ENCODE assay signal across 18 cellular contexts in genomic region chr18:13120967-13121586, GRCh38.
DNase-seq lines count a peak whose midpoint lies in the region; ATAC-seq, FAIRE-seq and TF ChIP-seq lines count a peak whose summit lies in the region.
"Had no signal": no experiment of that assay in that cellular context is flagged by ENCODE, and none has a peak within 500 bp of the region (broad histone marks: within the 10 kb centered on the region; RNA-seq: fewer than 3 reads in every experiment).

No MANE protein-coding gene starts in this region.

- peak; percentile 80 for FAIRE-seq in astrocyte (lab: Jason Lieb, UNC)

- H3K27me3 ChIP-seq in astrocyte (ENCODE audit: insufficient read depth, low read length): no peaks in the 10 kb centered on the region
- H3K27me3 ChIP-seq: MG63, tibial artery had no signal

- H3K36me3 ChIP-seq in astrocyte (ENCODE audit: insufficient read depth, low read length): peaks cover 20% of the 10 kb centered on the region

- H3K36me3 Mint-ChIP-seq in astrocyte (ENCODE audit: low read depth, unreplicated experiment): peaks cover 3% of the 10 kb centered on the region

- peak overlapping the region; percentile 77 for H3K27ac Mint-ChIP-seq in astrocyte (ENCODE audit: unreplicated experiment)
- H3K27ac Mint-ChIP-seq: activated naive CD8-positive, alpha-beta T cell had no signal

- H3K4me3 Mint-ChIP-seq in astrocyte (ENCODE audit: unreplicated experiment): no peak overlapping the region
- H3K4me3 Mint-ChIP-seq: activated naive CD8-positive, alpha-beta T cell had no signal

- peak overlapping the region; percentile 54 for H3K4me2 ChIP-seq in astrocyte (ENCODE audit: low read length)

- H3K27me3 Mint-ChIP-seq in astrocyte (ENCODE audit: low read depth, unreplicated experiment): no peaks in the 10 kb centered on the region
- H3K27me3 Mint-ChIP-seq: activated naive CD8-positive, alpha-beta T cell had no signal

- H3K9me3 ChIP-seq in astrocyte (ENCODE audit: insufficient read depth, low read depth, low read length): no peaks in the 10 kb centered on the region
- H3K9me3 ChIP-seq: MG63, tibial artery had no signal

- no peaks in the 10 kb centered on the region for H4K20me1 ChIP-seq in astrocyte (ENCODE audit: insufficient read depth, low read length)

- no peak for ATAC-seq in HG02870 (IDR thresholded peaks at IDR 0.05; ENCODE audit: unreplicated experiment)
- ATAC-seq in GM21576 (IDR thresholded peaks at IDR 0.05; ENCODE audit: unreplicated experiment): no peak
- no peak for ATAC-seq in HG02763 (IDR thresholded peaks at IDR 0.05; ENCODE audit: unreplicated experiment)

- H3K79me2 ChIP-seq in astrocyte (ENCODE audit: insufficient read depth, low read length): no peaks in the 10 kb centered on the region
- H3K79me2 ChIP-seq: parathyroid adenoma had no signal

- H3K4me1 Mint-ChIP-seq in astrocyte (ENCODE audit: low read depth, unreplicated experiment): peaks cover 16% of the 10 kb centered on the region

- no peaks in the 10 kb centered on the region for H3K9me3 Mint-ChIP-seq in astrocyte (ENCODE audit: unreplicated experiment)

- H3K4me3 ChIP-seq in astrocyte (ENCODE audit: insufficient read depth, low read depth, low read length): no peak overlapping the region
- H3K4me3 ChIP-seq in fibroblast of the aortic adventitia (ENCODE audit: low read depth, low read length): no peak overlapping the region
- H3K4me3 ChIP-seq: MG63, tibial artery had no signal

- peaks cover 11% of the 10 kb centered on the region for H3K4me1 ChIP-seq in astrocyte (ENCODE audit: insufficient read depth, low read length)
- H3K4me1 ChIP-seq: parathyroid adenoma, tibial artery had no signal

- peak; percentile 67 for DNase-seq in EL
- peak; percentile 82 for DNase-seq in astrocyte (ENCODE audit: low read depth)
- peak; percentile 53 for DNase-seq in fibroblast of the aortic adventitia (ENCODE audit: low read depth)
- DNase-seq in pons (ENCODE audit: low spot score): peak; percentile 72
- no peak for DNase-seq in COLO829 (ENCODE audit: low spot score)
- DNase-seq: activated CD4-positive, alpha-beta T cell treated with anti-CD3 and anti-CD28 coated beads for 4 hours; activated T-cell treated with anti-CD3 and anti-CD28 coated beads for 4 hours; foreskin melanocyte; MG63; NCI-H1930; NCI-H69; T-helper 2 cell; tibial artery had no signal

- H3K9ac ChIP-seq in astrocyte (ENCODE audit: low read length): peak overlapping the region; percentile 75
- H3K9ac ChIP-seq: parathyroid adenoma had no signal

- TF ChIP-seq CTCF in astrocyte (IDR thresholded peaks at IDR 0.05; ENCODE audit: insufficient read depth, low read depth, low read length) (no peak), fibroblast of the aortic adventitia (IDR thresholded peaks at IDR 0.05; ENCODE audit: insufficient read depth, low read length) (no peak)

- no peak overlapping the region for H2AFZ ChIP-seq in astrocyte (ENCODE audit: low read depth, low read length)
- H2AFZ ChIP-seq: parathyroid adenoma had no signal

- H3K27ac ChIP-seq in astrocyte (ENCODE audit: low read depth, low read length): peak overlapping the region; percentile 91
- H3K27ac ChIP-seq: parathyroid adenoma, tibial artery had no signal
